Comparison of ENCODE assay signal across 9 cellular contexts in the genomic region with DNA sequence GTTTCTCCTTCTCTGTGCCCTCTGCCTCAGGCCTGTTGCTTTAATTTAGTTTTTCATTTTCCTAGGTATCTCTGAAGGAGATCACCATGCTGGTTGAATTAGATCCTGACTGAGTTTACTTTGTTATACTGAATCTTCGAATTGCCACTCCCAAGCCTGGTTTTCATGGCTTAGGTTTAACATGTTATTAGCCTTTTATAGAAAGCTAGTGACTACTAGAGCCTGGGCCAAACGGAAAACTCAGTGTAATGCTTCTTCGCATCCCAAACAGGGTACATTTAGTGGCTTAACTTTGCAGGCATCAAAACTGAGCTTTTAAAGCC. TPM values are rescaled to one million over a fixed set of nuclear protein-coding genes. Genes with fewer than 3 reads are reported as not detected.
DNase-seq lines count a peak whose midpoint lies in the region; ATAC-seq and TF ChIP-seq lines count a peak whose summit lies in the region.
"Had no signal": no experiment of that assay in that cellular context is flagged by ENCODE, and none has a peak within 500 bp of the region (broad histone marks: within the 10 kb centered on the region; RNA-seq: fewer than 3 reads in every experiment).

No MANE protein-coding gene starts in this region.

- H3K27me3 ChIP-seq in heart left ventricle (no peaks in the 10 kb centered on the region), right cardiac atrium (ENCODE audit: control insufficient read depth, insufficient read depth) (no peaks in the 10 kb centered on the region), uterus (no peaks in the 10 kb centered on the region)
- H3K27me3 ChIP-seq: pancreas had no signal

- peak overlapping the region in 2 of 12 donors; percentile 0 to 21 for H3K27ac ChIP-seq in heart left ventricle
- H3K27ac ChIP-seq in right cardiac atrium (ENCODE audit: low read length) = no peak overlapping the region
- H3K27ac ChIP-seq in uterus = no peak overlapping the region
- H3K27ac ChIP-seq: pancreas had no signal

- ATAC-seq in heart left ventricle = no peak
- no peak for ATAC-seq in right cardiac atrium
- ATAC-seq: pancreas had no signal

- intact Hi-C loops in heart left ventricle (cut with DNase I) = no loop called here
- intact Hi-C loops in right cardiac atrium (cut with DNase I) = no loop called here
- intact Hi-C loops in uterus (cut with DNase I; ENCODE audit: low total_unique reads) = no loop called here

- H3K27me3 Mint-ChIP-seq in brain (peaks cover 23% of the 10 kb centered on the region), mesothelial cell of epicardium (ENCODE audit: low read depth) (no peaks in the 10 kb centered on the region)

- H3K36me3 Mint-ChIP-seq in brain = peaks cover 69% of the 10 kb centered on the region
- no peaks in the 10 kb centered on the region for H3K36me3 Mint-ChIP-seq in mesothelial cell of epicardium

- H3K4me3 ChIP-seq in heart left ventricle (peak overlapping the region in 9 of 12 donors; percentile 62 to 99 (median 89)), right cardiac atrium (ENCODE audit: low read length) (no peak overlapping the region), uterus (peak overlapping the region; percentile 77 to 92)

- H3K36me3 ChIP-seq in heart left ventricle (peaks cover 0 to 13% (median 0%) of the 10 kb centered on the region in 9 donors), uterus (no peaks in the 10 kb centered on the region)
- H3K36me3 ChIP-seq: pancreas had no signal

- H3K4me1 ChIP-seq in heart left ventricle (peaks cover 0 to 68% (median 32%) of the 10 kb centered on the region in 12 donors), right cardiac atrium (ENCODE audit: control insufficient read depth, insufficient read depth, low read length) (peaks cover 14% of the 10 kb centered on the region), uterus (peaks cover 0 to 3% of the 10 kb centered on the region in 2 donors)

- no peak for DNase-seq in heart left ventricle
- DNase-seq in right cardiac atrium = no peak
- DNase-seq in mesothelial cell of epicardium (ENCODE audit: low spot score in 2 of 2, unreplicated experiment in 2 of 2) = no peak
- no peak for DNase-seq in uterus
- no peak for DNase-seq in HUDEP-2 (lab: John Stamatoyannopoulos, UW; ENCODE audit: unreplicated experiment in 76 of 76)
- DNase-seq in OCI-M2 (lab: John Stamatoyannopoulos, UW; ENCODE audit: unreplicated experiment) = no peak
- DNase-seq in NOMO-1 treated with DMSO at 0.1 percent for 48 hours (lab: John Stamatoyannopoulos, UW; ENCODE audit: unreplicated experiment) = no peak

- H3K9me3 Mint-ChIP-seq in brain (peaks cover 0 to 12% (median 0%) of the 10 kb centered on the region in 5 experiments), mesothelial cell of epicardium (no peaks in the 10 kb centered on the region)

- no peak for TF ChIP-seq CTCF in heart left ventricle (IDR thresholded peaks at IDR 0.05)
- no peak for TF ChIP-seq CTCF in brain (conservative IDR thresholded peaks at IDR 0.05)
- no peak for TF ChIP-seq CTCF in mesothelial cell of epicardium (IDR thresholded peaks at IDR 0.05; ENCODE audit: unreplicated experiment)
- TF ChIP-seq CTCF in uterus (IDR thresholded peaks at IDR 0.05) = no peak

- WGBS in heart left ventricle, 4 donors = 39 to 61% (median 54%) methylated on average over 3 of the region's 3 CpGs
- WGBS in right cardiac atrium = 57% methylated on average over 3 of the region's 3 CpGs

- TF ChIP-seq POLR2A in heart left ventricle (IDR thresholded peaks at IDR 0.05) (no peak), uterus (IDR thresholded peaks at IDR 0.05) (no peak)

- H3K4me3 Mint-ChIP-seq in brain (peak overlapping the region; percentile 84 to 93 (median 87)), mesothelial cell of epicardium (peak overlapping the region; percentile 98)

- H3K27ac Mint-ChIP-seq in brain (peak overlapping the region; percentile 12 to 86 (median 42)), mesothelial cell of epicardium (peak overlapping the region; percentile 96)

- peaks cover 64% of the 10 kb centered on the region for H3K4me1 Mint-ChIP-seq in brain
- peaks cover 37% of the 10 kb centered on the region for H3K4me1 Mint-ChIP-seq in mesothelial cell of epicardium

- H3K9me3 ChIP-seq in heart left ventricle (no peaks in the 10 kb centered on the region), right cardiac atrium (ENCODE audit: control insufficient read depth, low read length) (no peaks in the 10 kb centered on the region), uterus (no peaks in the 10 kb centered on the region)
- H3K9me3 ChIP-seq: pancreas had no signal

RNA-seq across cellular contexts. Expression of a gene that starts 3.6 kb away (rescaled TPM):
- total RNA-seq in heart left ventricle = 10 to 100 TPM; 45.6 to 64.2 (median 53.2) TPM
- polyA plus RNA-seq in heart left ventricle = 10 to 100 TPM; 22.4 to 39.7 TPM
- 10 to 100 TPM; 50.5 to 53.7 (median 52.0) TPM for total RNA-seq in right cardiac atrium
- polyA plus RNA-seq in right cardiac atrium = 20.8 TPM
- polyA plus RNA-seq in brain (ENCODE audit: insufficient read depth, low read depth, low replicate concordance) = 39.0 TPM
- total RNA-seq in mesothelial cell of epicardium = 72.3 to 78.5 TPM (median 75.1 TPM) in 3 replicates
- total RNA-seq in uterus = 10 to 100 TPM; 29.4 to 74.2 (median 57.6) TPM

RNA-seq across cellular contexts. Expression of a gene that starts 46.2 kb away (rescaled TPM):
- total RNA-seq in heart left ventricle (1 to 10 TPM in 2 of 9 donors, under 1 TPM in 5, not detected in 2; 0.25 to 3.0 (median 0.49) TPM), right cardiac atrium (1 to 10 TPM; 1.0 to 2.1 (median 1.4) TPM), mesothelial cell of epicardium (2.4 to 3.2 TPM (median 2.5 TPM) in 3 replicates), uterus (1 to 10 TPM in 2 of 4 donors, not detected in 2; 3.2 to 3.4 TPM)
- polyA plus RNA-seq in heart left ventricle (under 1 TPM; 0.28 to 0.69 TPM), right cardiac atrium (1.4 TPM), brain (ENCODE audit: insufficient read depth, low read depth, low replicate concordance) (33.8 TPM)
